ENCODE assay signal across 9 cellular contexts in genomic region chr6:125910518-125910917, GRCh38. TPM values are rescaled to one million over a fixed set of nuclear protein-coding genes. Genes with fewer than 3 reads are reported as not detected.
DNase-seq lines count a peak whose midpoint lies in the region; ATAC-seq lines count a peak whose summit lies in the region.
"Had no signal": no experiment of that assay in that cellular context is flagged by ENCODE, and none has a peak within 500 bp of the region (broad histone marks: within the 10 kb centered on the region; RNA-seq: fewer than 3 reads in every experiment).

No MANE protein-coding gene starts in this region.

- peak; percentile 96 to 97 for ATAC-seq in activated T-cell treated with anti-CD3 and anti-CD28 coated beads, Interleukin-2, amount 50 U/mL, for 72 hours (replicated peaks in 1 of 2)
- ATAC-seq in HG02981 (IDR thresholded peaks at IDR 0.05; ENCODE audit: unreplicated experiment) = peak; percentile 99
- peak; percentile 96 for ATAC-seq in activated T-helper 17 cell treated with anti-CD3 and anti-CD28 coated beads, Interleukin-2, amount 50 U/mL, for 72 hours (replicated peaks)

- DNase-seq in activated T-cell treated with anti-CD3 and anti-CD28 coated beads, Interleukin-2, amount 50 U/mL, for 72 hours = peak in 1 of 2 donors; percentile 31
- no peak for DNase-seq in activated T-cell treated with anti-CD3 and anti-CD28 coated beads, Interleukin-2, amount 50 U/mL, for 48 hours
- DNase-seq in Kasumi-1 (lab: John Stamatoyannopoulos, UW) (no peak), NCI-H345 treated with DMSO at 0.1 percent for 48 hours (lab: John Stamatoyannopoulos, UW; ENCODE audit: unreplicated experiment) (no peak), posterior vena cava (ENCODE audit: low spot score) (no peak)

- H3K4me3 Mint-ChIP-seq in activated T-cell treated with anti-CD3 and anti-CD28 coated beads, Interleukin-2, amount 50 U/mL, for 72 hours = peak overlapping the region; percentile 59 to 94
- peak overlapping the region; percentile 71 for H3K4me3 Mint-ChIP-seq in activated T-helper 17 cell treated with anti-CD3 and anti-CD28 coated beads, Interleukin-2, amount 50 U/mL, for 72 hours
- H3K4me3 Mint-ChIP-seq in stimulated activated naive CD8-positive, alpha-beta T cell treated with anti-CD3 and anti-CD28 coated beads, Interleukin-15, Interleukin-2, amounts not matched to agents 100 ng/mL and 50 ng/mL, for 24 hours = no peak overlapping the region
- H3K4me3 Mint-ChIP-seq: B cell had no signal

- peaks cover 0 to 2% of the 10 kb centered on the region in 2 donors for H3K9me3 Mint-ChIP-seq in activated T-cell treated with anti-CD3 and anti-CD28 coated beads, Interleukin-2, amount 50 U/mL, for 72 hours
- peaks cover 4% of the 10 kb centered on the region for H3K9me3 Mint-ChIP-seq in activated T-helper 17 cell treated with anti-CD3 and anti-CD28 coated beads, Interleukin-2, amount 50 U/mL, for 72 hours
- no peaks in the 10 kb centered on the region for H3K9me3 Mint-ChIP-seq in stimulated activated naive CD8-positive, alpha-beta T cell treated with anti-CD3 and anti-CD28 coated beads, Interleukin-15, Interleukin-2, amounts not matched to agents 100 ng/mL and 50 ng/mL, for 24 hours

- intact Hi-C loops in posterior vena cava (cut with DNase I) = no loop called here

- no peaks in the 10 kb centered on the region for H3K27me3 Mint-ChIP-seq in activated T-cell treated with anti-CD3 and anti-CD28 coated beads, Interleukin-2, amount 50 U/mL, for 72 hours (ENCODE audit: low read depth)
- H3K27me3 Mint-ChIP-seq in activated T-helper 17 cell treated with anti-CD3 and anti-CD28 coated beads, Interleukin-2, amount 50 U/mL, for 72 hours = no peaks in the 10 kb centered on the region
- H3K27me3 Mint-ChIP-seq in stimulated activated naive CD8-positive, alpha-beta T cell treated with anti-CD3 and anti-CD28 coated beads, Interleukin-15, Interleukin-2, amounts not matched to agents 100 ng/mL and 50 ng/mL, for 24 hours = no peaks in the 10 kb centered on the region
- H3K27me3 Mint-ChIP-seq: B cell had no signal

- H3K4me1 Mint-ChIP-seq in activated T-cell treated with anti-CD3 and anti-CD28 coated beads, Interleukin-2, amount 50 U/mL, for 72 hours (ENCODE audit: low read depth) = peaks cover 34% of the 10 kb centered on the region
- H3K4me1 Mint-ChIP-seq in activated T-helper 17 cell treated with anti-CD3 and anti-CD28 coated beads, Interleukin-2, amount 50 U/mL, for 72 hours = peaks cover 28% of the 10 kb centered on the region
- H3K4me1 Mint-ChIP-seq in stimulated activated naive CD8-positive, alpha-beta T cell treated with anti-CD3 and anti-CD28 coated beads, Interleukin-15, Interleukin-2, amounts not matched to agents 100 ng/mL and 50 ng/mL, for 24 hours (ENCODE audit: low read depth) = peaks cover 28% of the 10 kb centered on the region
- H3K4me1 Mint-ChIP-seq: B cell had no signal

- H3K27ac Mint-ChIP-seq in activated T-cell treated with anti-CD3 and anti-CD28 coated beads, Interleukin-2, amount 50 U/mL, for 72 hours = peak overlapping the region; percentile 96
- H3K27ac Mint-ChIP-seq in activated T-helper 17 cell treated with anti-CD3 and anti-CD28 coated beads, Interleukin-2, amount 50 U/mL, for 72 hours = peak overlapping the region; percentile 91
- peak overlapping the region; percentile 26 for H3K27ac Mint-ChIP-seq in stimulated activated naive CD8-positive, alpha-beta T cell treated with anti-CD3 and anti-CD28 coated beads, Interleukin-15, Interleukin-2, amounts not matched to agents 100 ng/mL and 50 ng/mL, for 24 hours
- H3K27ac Mint-ChIP-seq: B cell had no signal

- H3K36me3 Mint-ChIP-seq in activated T-cell treated with anti-CD3 and anti-CD28 coated beads, Interleukin-2, amount 50 U/mL, for 72 hours (ENCODE audit: insufficient read depth in 2 of 2) = peaks cover 7 to 15% of the 10 kb centered on the region in 2 donors
- H3K36me3 Mint-ChIP-seq in activated T-helper 17 cell treated with anti-CD3 and anti-CD28 coated beads, Interleukin-2, amount 50 U/mL, for 72 hours (ENCODE audit: low read depth) = peaks cover 78% of the 10 kb centered on the region
- H3K36me3 Mint-ChIP-seq in stimulated activated naive CD8-positive, alpha-beta T cell treated with anti-CD3 and anti-CD28 coated beads, Interleukin-15, Interleukin-2, amounts not matched to agents 100 ng/mL and 50 ng/mL, for 24 hours (ENCODE audit: low read depth) = peaks cover 39% of the 10 kb centered on the region

RNA-seq across cellular contexts. Expression of gene HINT3, which starts 46.1 kb away (rescaled TPM):
- 10 to 100 TPM; 15.2 to 19.3 TPM for total RNA-seq in activated T-cell treated with anti-CD3 and anti-CD28 coated beads, Interleukin-2, amount 50 U/mL, for 72 hours
- 1 to 10 TPM; 6.2 to 8.2 TPM for total RNA-seq in activated T-helper 17 cell treated with anti-CD3 and anti-CD28 coated beads, Interleukin-2, amount 50 U/mL, for 72 hours
- 10 to 100 TPM; 22.5 to 28.4 TPM for total RNA-seq in posterior vena cava

Comparison
In these comparisons a context has a peak if more than half of its experiments do, and no peak if none do; other contexts are left out.
1. H3K27ac Mint-ChIP-seq: peak in every context shown above with its lines; median percentile 96 in activated T-cell treated with anti-CD3 and anti-CD28 coated beads, Interleukin-2, amount 50 U/mL, for 72 hours; 91 in activated T-helper 17 cell treated with anti-CD3 and anti-CD28 coated beads, Interleukin-2, amount 50 U/mL, for 72 hours; 26 in stimulated activated naive CD8-positive, alpha-beta T cell treated with anti-CD3 and anti-CD28 coated beads, Interleukin-15, Interleukin-2, amounts not matched to agents 100 ng/mL and 50 ng/mL, for 24 hours.